ENCODE assay signal across 20 cellular contexts in the genomic region with DNA sequence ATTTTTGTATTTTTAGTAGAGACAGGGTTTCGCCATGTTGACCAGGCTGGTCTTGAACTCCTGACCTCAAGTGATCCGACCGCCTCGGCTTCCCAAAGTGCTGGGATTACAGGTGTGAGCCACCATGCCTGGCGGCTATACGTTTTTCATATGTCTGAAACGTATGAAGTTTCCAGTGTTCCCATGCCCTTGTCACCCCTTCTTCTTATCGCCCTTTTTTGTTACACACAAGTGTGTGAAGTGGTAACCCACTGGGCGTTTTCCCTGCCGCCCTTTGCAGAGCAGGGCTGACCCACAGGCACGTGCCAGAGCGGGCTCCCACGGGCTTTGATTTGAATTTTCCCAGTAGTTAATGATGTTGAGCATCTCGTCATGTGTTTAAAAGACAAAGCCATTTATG. TPM values are rescaled to one million over a fixed set of nuclear protein-coding genes. Genes with fewer than 3 reads are reported as not detected.
DNase-seq lines count a peak whose midpoint lies in the region; ATAC-seq, FAIRE-seq and TF ChIP-seq lines count a peak whose summit lies in the region.
"Had no signal": no experiment of that assay in that cellular context is flagged by ENCODE, and none has a peak within 500 bp of the region (broad histone marks: within the 10 kb centered on the region; RNA-seq: fewer than 3 reads in every experiment).

No MANE protein-coding gene starts in this region.

- no peak overlapping the region for H3K9ac ChIP-seq in SK-N-SH
- no peak overlapping the region for H3K9ac ChIP-seq in kidney (ENCODE audit: low read length in 2 of 2)
- H3K9ac ChIP-seq: GM23248 had no signal

- H3K4me3 Mint-ChIP-seq in activated naive CD4-positive, alpha-beta T cell treated with anti-CD3 and anti-CD28 coated beads for 36 hours: no peak overlapping the region
- no peak overlapping the region for H3K4me3 Mint-ChIP-seq in activated naive CD4-positive, alpha-beta T cell treated with anti-CD3 and anti-CD28 coated beads, Interleukin-2, amount 10 ng/mL, durations not matched to agents 7 days and 5 days
- no peak overlapping the region for H3K4me3 Mint-ChIP-seq in stimulated activated naive B cell treated with anti-CD40 and anti-IgM and Interleukin-4, amounts not matched to agents 10 μg/mL and 1 μg/mL and 100 μg/mL, for 72 hours
- H3K4me3 Mint-ChIP-seq: CD8-positive, alpha-beta T cell had no signal

- H3F3A ChIP-seq in SK-N-SH (replicated peaks; ENCODE audit: insufficient read depth): peaks cover 13% of the 10 kb centered on the region

- no peaks in the 10 kb centered on the region for H3K9me2 ChIP-seq in SK-N-SH

- no peak overlapping the region for H2AFZ ChIP-seq in SK-N-SH (ENCODE audit: low read depth)
- H2AFZ ChIP-seq: GM23248 had no signal

- H3K9me3 Mint-ChIP-seq in activated naive CD4-positive, alpha-beta T cell treated with anti-CD3 and anti-CD28 coated beads for 36 hours: peaks cover 25% of the 10 kb centered on the region
- H3K9me3 Mint-ChIP-seq in activated naive CD4-positive, alpha-beta T cell treated with anti-CD3 and anti-CD28 coated beads, Interleukin-2, amount 10 ng/mL, durations not matched to agents 7 days and 5 days: peaks cover 8% of the 10 kb centered on the region
- H3K9me3 Mint-ChIP-seq in stimulated activated naive B cell treated with anti-CD40 and anti-IgM and Interleukin-4, amounts not matched to agents 10 μg/mL and 1 μg/mL and 100 μg/mL, for 72 hours: peaks cover 15 to 17% of the 10 kb centered on the region in 2 donors

- H4K20me1 ChIP-seq in SK-N-SH (ENCODE audit: insufficient read depth): no peaks in the 10 kb centered on the region

- no peaks in the 10 kb centered on the region for H3K36me3 ChIP-seq in SK-N-SH (replicated peaks in 1 of 2; ENCODE audit: control insufficient read depth in 1 of 2, insufficient read depth in 2 of 2, low read length in 1 of 2)
- H3K36me3 ChIP-seq in kidney (ENCODE audit: control insufficient read depth in 1 of 2, insufficient read depth in 2 of 2, low read length in 2 of 2): no peaks in the 10 kb centered on the region

- H3K27me3 Mint-ChIP-seq in activated naive CD4-positive, alpha-beta T cell treated with anti-CD3 and anti-CD28 coated beads for 36 hours (ENCODE audit: low read depth): no peaks in the 10 kb centered on the region
- H3K27me3 Mint-ChIP-seq in activated naive CD4-positive, alpha-beta T cell treated with anti-CD3 and anti-CD28 coated beads, Interleukin-2, amount 10 ng/mL, durations not matched to agents 7 days and 5 days: peaks cover 8% of the 10 kb centered on the region
- peaks cover 0 to 4% of the 10 kb centered on the region in 2 donors for H3K27me3 Mint-ChIP-seq in stimulated activated naive B cell treated with anti-CD40 and anti-IgM and Interleukin-4, amounts not matched to agents 10 μg/mL and 1 μg/mL and 100 μg/mL, for 72 hours

- peak; percentile 7 for DNase-seq in SK-N-SH
- DNase-seq in activated naive CD4-positive, alpha-beta T cell treated with anti-CD3 and anti-CD28 coated beads for 36 hours: peak; percentile 4
- no peak for DNase-seq in activated naive CD4-positive, alpha-beta T cell treated with anti-CD3 and anti-CD28 coated beads, Interleukin-2, amount 10 ng/mL, durations not matched to agents 7 days and 5 days
- peak; percentile 36 for DNase-seq in kidney
- peak; percentile 3 for DNase-seq in stimulated activated naive B cell treated with anti-CD40 and anti-IgM and Interleukin-4, amounts not matched to agents 10 μg/mL and 1 μg/mL and 100 μg/mL, for 72 hours
- no peak for DNase-seq in NCI-H510A (lab: John Stamatoyannopoulos, UW)
- no peak for DNase-seq in NCI-H2029 (lab: John Stamatoyannopoulos, UW)
- DNase-seq: CD8-positive, alpha-beta T cell; DND-41; GDM1; GM23248; NCI-H146; NCI-H226; NCI-H526 treated with DMSO at 0.1 percent for 48 hours; NK-92 treated with Interleukin-12 subunit alpha and Interleukin-12 subunit beta, amount 100 ng/mL, for 24 hours; OCI-M1 had no signal

- H3K4me1 ChIP-seq in SK-N-SH (ENCODE audit: control insufficient read depth in 1 of 2, insufficient read depth in 2 of 2, low read depth in 1 of 2, low read length in 1 of 2): no peaks in the 10 kb centered on the region
- H3K4me1 ChIP-seq in kidney (ENCODE audit: control insufficient read depth in 1 of 2, insufficient read depth in 1 of 2, low read depth in 1 of 2, low read length in 2 of 2): peaks cover 0 to 10% of the 10 kb centered on the region in 2 donors

- H3K79me2 ChIP-seq in SK-N-SH (ENCODE audit: insufficient read depth): no peaks in the 10 kb centered on the region

- POLR2A ChIA-PET in SK-N-SH (lab: Yijun Ruan, JAX): no interaction called here

- TF ChIP-seq RAD21 in SK-N-SH (IDR thresholded peaks at IDR 0.05; ENCODE audit: low read length): no peak

- CTCF ChIA-PET in SK-N-SH (lab: Yijun Ruan, JAX): interaction anchor here (1.4 to 8.5 kb wide), 2 partner anchors 17 to 47 kb away, joined by 4 to 45 read pairs; no protein-coding TSS in a partner anchor
- CTCF ChIA-PET in activated naive CD4-positive, alpha-beta T cell treated with anti-CD3 and anti-CD28 coated beads for 36 hours (lab: Charles Lee): interaction anchor here (1.3 to 2.3 kb wide), 3 partner anchors 15 to 42 kb away, joined by 3 to 6 read pairs (median 3); no protein-coding TSS in a partner anchor
- CTCF ChIA-PET in activated naive CD4-positive, alpha-beta T cell treated with anti-CD3 and anti-CD28 coated beads, Interleukin-2, amount 10 ng/mL, durations not matched to agents 7 days and 5 days (lab: Charles Lee): no interaction called here

- peaks cover 27% of the 10 kb centered on the region for H3K36me3 Mint-ChIP-seq in activated naive CD4-positive, alpha-beta T cell treated with anti-CD3 and anti-CD28 coated beads for 36 hours (ENCODE audit: low read depth)
- H3K36me3 Mint-ChIP-seq in activated naive CD4-positive, alpha-beta T cell treated with anti-CD3 and anti-CD28 coated beads, Interleukin-2, amount 10 ng/mL, durations not matched to agents 7 days and 5 days: peaks cover 8% of the 10 kb centered on the region
- H3K36me3 Mint-ChIP-seq in stimulated activated naive B cell treated with anti-CD40 and anti-IgM and Interleukin-4, amounts not matched to agents 10 μg/mL and 1 μg/mL and 100 μg/mL, for 72 hours: peaks cover 26 to 28% of the 10 kb centered on the region in 2 donors

- 67% methylated on average over 14 of the region's 14 CpGs for WGBS in SK-N-SH (ENCODE audit: low lambda C conversion rate)

- H3K9me3 ChIP-seq in SK-N-SH (no peaks in the 10 kb centered on the region), kidney (ENCODE audit: control insufficient read depth in 1 of 2, low read length in 2 of 2) (peaks cover 0 to 4% of the 10 kb centered on the region in 2 donors)

- intact Hi-C loops in activated naive CD4-positive, alpha-beta T cell treated with anti-CD3 and anti-CD28 coated beads for 36 hours (cut with micrococcal nuclease): loop anchor here (2.0 to 5.0 kb wide), 5 partner anchors 17 to 140 kb away; a partner anchor contains a TSS
- intact Hi-C loops in kidney (cut with DNase I): no loop called here

- TF ChIP-seq CTCF in SK-N-SH (IDR thresholded peaks at IDR 0.05) (no peak), kidney (IDR thresholded peaks at IDR 0.05; ENCODE audit: borderline replicate concordance, extremely low read depth, insufficient read depth) (no peak)

- H3K4me2 ChIP-seq in SK-N-SH: no peak overlapping the region

- ATAC-seq in SK-N-SH treated with all-trans-retinoic acid at 6 μM for 48 hours: no peak
- no peak for ATAC-seq in stimulated activated naive B cell treated with anti-CD40 and anti-IgM and Interleukin-4, amounts not matched to agents 10 μg/mL and 1 μg/mL and 100 μg/mL, for 72 hours (replicated peaks)
- ATAC-seq: CD8-positive, alpha-beta T cell had no signal

- no peak overlapping the region for H3K4me3 ChIP-seq in SK-N-SH (ENCODE audit: low read depth in 2 of 2, low read length in 1 of 2)
- H3K4me3 ChIP-seq in kidney (ENCODE audit: low read length in 2 of 2): no peak overlapping the region
- H3K4me3 ChIP-seq: GM23248 had no signal

- peaks cover 40% of the 10 kb centered on the region for H3K4me1 Mint-ChIP-seq in activated naive CD4-positive, alpha-beta T cell treated with anti-CD3 and anti-CD28 coated beads for 36 hours (ENCODE audit: low read depth)
- peaks cover 12% of the 10 kb centered on the region for H3K4me1 Mint-ChIP-seq in activated naive CD4-positive, alpha-beta T cell treated with anti-CD3 and anti-CD28 coated beads, Interleukin-2, amount 10 ng/mL, durations not matched to agents 7 days and 5 days
- peaks cover 21 to 36% of the 10 kb centered on the region in 2 donors for H3K4me1 Mint-ChIP-seq in stimulated activated naive B cell treated with anti-CD40 and anti-IgM and Interleukin-4, amounts not matched to agents 10 μg/mL and 1 μg/mL and 100 μg/mL, for 72 hours

- H3K27me3 ChIP-seq in SK-N-SH (ENCODE audit: insufficient read depth): peaks cover 4% of the 10 kb centered on the region; the same call in 1 of the 2 replicates

- H3K27ac Mint-ChIP-seq in activated naive CD4-positive, alpha-beta T cell treated with anti-CD3 and anti-CD28 coated beads for 36 hours: peak overlapping the region; percentile 65
- H3K27ac Mint-ChIP-seq in activated naive CD4-positive, alpha-beta T cell treated with anti-CD3 and anti-CD28 coated beads, Interleukin-2, amount 10 ng/mL, durations not matched to agents 7 days and 5 days: no peak overlapping the region
- peak overlapping the region; percentile 54 for H3K27ac Mint-ChIP-seq in stimulated activated naive B cell treated with anti-CD40 and anti-IgM and Interleukin-4, amounts not matched to agents 10 μg/mL and 1 μg/mL and 100 μg/mL, for 72 hours
- H3K27ac Mint-ChIP-seq: CD8-positive, alpha-beta T cell had no signal

- TF ChIP-seq EP300 in SK-N-SH (IDR thresholded peaks at IDR 0.05; ENCODE audit: borderline replicate concordance in 1 of 2, low read depth in 1 of 2, low read length in 1 of 2): no peak

- H3K27ac ChIP-seq in SK-N-SH (ENCODE audit: low read depth in 2 of 2, low read length in 1 of 2) (no peak overlapping the region), kidney (ENCODE audit: low read depth in 2 of 2, low read length in 2 of 2) (no peak overlapping the region)
- H3K27ac ChIP-seq: GM23248 had no signal

- no peak for FAIRE-seq in kidney (lab: Jason Lieb, UNC)
- FAIRE-seq: D721Med, HTR-8/SVneo had no signal

RNA-seq across cellular contexts. Expression of a gene that starts 17.0 kb away (rescaled TPM):
- 9.9 and 15.3 TPM in 2 replicates for polyA plus RNA-seq in SK-N-SH (2012; rRNA removed)
- 6.3 and 10.1 TPM in 2 replicates for polyA plus RNA-seq in SK-N-SH (2012; cell fraction: cytosol; rRNA removed)
- polyA plus RNA-seq in SK-N-SH (2012; cell fraction: nucleus; rRNA removed): 22.4 and 23.7 TPM in 2 replicates
- total RNA-seq in activated naive CD4-positive, alpha-beta T cell treated with anti-CD3 and anti-CD28 coated beads for 36 hours: 100 to 1,000 TPM; 202 to 210 TPM
- total RNA-seq in kidney: 107 TPM
- 96.5 TPM for polyA plus RNA-seq in kidney (ENCODE audit: insufficient read depth, low read depth, low replicate concordance)

RNA-seq across cellular contexts. Expression of a gene that starts 35.0 kb away (rescaled TPM):
- polyA plus RNA-seq in SK-N-SH (2012; rRNA removed) (not detected in 2 replicates), kidney (ENCODE audit: insufficient read depth, low read depth, low replicate concordance) (not detected)
- polyA plus RNA-seq in SK-N-SH (2012; cell fraction: cytosol; rRNA removed): not detected in 2 replicates
- 0.01 TPM in 1 of 2 replicates, not detected in the other for polyA plus RNA-seq in SK-N-SH (2012; cell fraction: nucleus; rRNA removed)
- under 1 TPM; 0.12 to 0.15 TPM for total RNA-seq in activated naive CD4-positive, alpha-beta T cell treated with anti-CD3 and anti-CD28 coated beads for 36 hours
- 0.16 TPM for total RNA-seq in kidney
- total RNA-seq: CD8-positive, alpha-beta T cell; GM23248 had no signal
- polyA plus RNA-seq: BJ, GM23248 had no signal

RNA-seq across cellular contexts. Expression of a gene that starts 59.1 kb away (rescaled TPM):
- polyA plus RNA-seq in SK-N-SH (2012; rRNA removed) (92.5 and 113 TPM in 2 replicates), kidney (ENCODE audit: insufficient read depth, low read depth, low replicate concordance) (37.3 TPM)
- polyA plus RNA-seq in SK-N-SH (2012; cell fraction: cytosol; rRNA removed): 66.3 and 80.8 TPM in 2 replicates
- polyA plus RNA-seq in SK-N-SH (2012; cell fraction: nucleus; rRNA removed): 104 and 142 TPM in 2 replicates
- 10 to 100 TPM; 15.3 to 16.2 TPM for total RNA-seq in activated naive CD4-positive, alpha-beta T cell treated with anti-CD3 and anti-CD28 coated beads for 36 hours
- total RNA-seq in kidney: 54.0 TPM

RNA-seq across cellular contexts. Expression of a gene that starts 59.3 kb away (rescaled TPM):
- polyA plus RNA-seq in SK-N-SH (2012; rRNA removed): 7.5 and 9.9 TPM in 2 replicates
- 6.0 and 8.3 TPM in 2 replicates for polyA plus RNA-seq in SK-N-SH (2012; cell fraction: cytosol; rRNA removed)
- polyA plus RNA-seq in SK-N-SH (2012; cell fraction: nucleus; rRNA removed): 23.2 and 25.7 TPM in 2 replicates
- total RNA-seq in activated naive CD4-positive, alpha-beta T cell treated with anti-CD3 and anti-CD28 coated beads for 36 hours: 1 to 10 TPM; 7.4 to 9.6 TPM
- total RNA-seq in kidney: 28.4 TPM
- polyA plus RNA-seq in kidney (ENCODE audit: insufficient read depth, low read depth, low replicate concordance): 27.2 TPM

Comparison
In these comparisons a context has a peak if more than half of its experiments do, and no peak if none do; other contexts are left out.
1. DNase-seq: peak in SK-N-SH (single experiment), activated naive CD4-positive, alpha-beta T cell treated with anti-CD3 and anti-CD28 coated beads for 36 hours (single experiment), kidney (single experiment) and stimulated activated naive B cell treated with anti-CD40 and anti-IgM and Interleukin-4, amounts not matched to agents 10 μg/mL and 1 μg/mL and 100 μg/mL, for 72 hours (single experiment); none in activated naive CD4-positive, alpha-beta T cell treated with anti-CD3 and anti-CD28 coated beads, Interleukin-2, amount 10 ng/mL, durations not matched to agents 7 days and 5 days (single experiment), NCI-H510A (single experiment) and NCI-H2029 (single experiment).